1 cellular context compared by ENCODE assay signal in genomic region chr11:114607753-114608459, GRCh38.
TF ChIP-seq lines count a peak whose summit lies in the region.

No MANE protein-coding gene starts in this region.

TF ChIP-seq in GM12878, 131 proteins besides CTCF, POLR2A, EP300 and RAD21 (continued from another document):
- peak; percentile 31; the same call in 1 of the 2 replicates for TF ChIP-seq ZNF687 (IDR thresholded peaks at IDR 0.05)
- no peak for TF ChIP-seq RB1 (IDR thresholded peaks at IDR 0.05; ENCODE audit: borderline replicate concordance)
- TF ChIP-seq ZNF207 (IDR thresholded peaks at IDR 0.05; ENCODE audit: borderline replicate concordance) = no peak
- TF ChIP-seq DPF2 (IDR thresholded peaks at IDR 0.05) = no peak
- TF ChIP-seq RUNX3 (IDR thresholded peaks at IDR 0.05; ENCODE audit: low read length) = no peak; the same call in none of the 2 replicates
- TF ChIP-seq STAT3 (IDR thresholded peaks at IDR 0.05; ENCODE audit: low read depth, low read length) = no peak
- no peak for TF ChIP-seq FOS (IDR thresholded peaks at IDR 0.05; ENCODE audit: borderline replicate concordance, extremely low read depth, insufficient read length)
- TF ChIP-seq SMC3 (IDR thresholded peaks at IDR 0.05; ENCODE audit: borderline replicate concordance, low read length) = no peak
- peak; percentile 9; the same call in 1 of the 2 replicates for TF ChIP-seq SREBF1 (IDR thresholded peaks at IDR 0.05; ENCODE audit: low read length)
- no peak for TF ChIP-seq BCL11A (IDR thresholded peaks at IDR 0.05; ENCODE audit: low read depth, low read length)
- no peak for TF ChIP-seq ATF7 (IDR thresholded peaks at IDR 0.05; ENCODE audit: low read depth)
- TF ChIP-seq YBX1 (IDR thresholded peaks at IDR 0.05) = no peak
- no peak for TF ChIP-seq HCFC1 (IDR thresholded peaks at IDR 0.05; ENCODE audit: low read length)
- TF ChIP-seq NFYA (IDR thresholded peaks at IDR 0.05; ENCODE audit: borderline replicate concordance, low read depth, low read length) = no peak
- peak; percentile 25; the same call in 2 of the 3 replicates for TF ChIP-seq POU2F2 (IDR thresholded peaks at IDR 0.05; ENCODE audit: borderline replicate concordance, low read depth, low read length)
- TF ChIP-seq ZBTB11 (CRISPR knock-in tag; IDR thresholded peaks at IDR 0.05) = 0 out of 2 replicates have a peak, but pooled peaks have one; percentile 10
- no peak for TF ChIP-seq NR2F1 (conservative IDR thresholded peaks at IDR 0.05)
- TF ChIP-seq PRDM15 (CRISPR knock-in tag; IDR thresholded peaks at IDR 0.05) = peak; percentile 80
- no peak for TF ChIP-seq SPI1 (IDR thresholded peaks at IDR 0.05; ENCODE audit: borderline replicate concordance, insufficient read depth, low read depth, low read length)
- no peak for TF ChIP-seq IRF4 (IDR thresholded peaks at IDR 0.05; ENCODE audit: low read depth, low read length)
- no peak for TF ChIP-seq SREBF2 (IDR thresholded peaks at IDR 0.05; ENCODE audit: low read length)
- TF ChIP-seq CBFB (IDR thresholded peaks at IDR 0.05; ENCODE audit: low read depth) = 0 out of 2 replicates have a peak, but pooled peaks have one; percentile 4
- TF ChIP-seq EED (IDR thresholded peaks at IDR 0.05; ENCODE audit: low read depth) = no peak
- no peak for TF ChIP-seq REST (IDR thresholded peaks at IDR 0.05; ENCODE audit: low read depth, low read length)
- no peak for TF ChIP-seq ZNF274 (IDR thresholded peaks at IDR 0.05; ENCODE audit: insufficient read depth, insufficient read length)
- TF ChIP-seq ELK1 (IDR thresholded peaks at IDR 0.05; ENCODE audit: low read depth, low read length) = no peak
- no peak for TF ChIP-seq USF1 (IDR thresholded peaks at IDR 0.05; ENCODE audit: borderline replicate concordance, extremely low read length, insufficient read depth, low read depth, low read length)
- TF ChIP-seq LARP7 (IDR thresholded peaks at IDR 0.05) = no peak
- TF ChIP-seq BCLAF1 (IDR thresholded peaks at IDR 0.05) = no peak
- TF ChIP-seq ZNF217 (IDR thresholded peaks at IDR 0.05) = peak; percentile 79
- TF ChIP-seq TCF7 (IDR thresholded peaks at IDR 0.05; ENCODE audit: borderline replicate concordance) = no peak
- TF ChIP-seq CHD4 (IDR thresholded peaks at IDR 0.05) = no peak
- no peak; the same call in 1 of the 2 replicates for TF ChIP-seq PAX5 (IDR thresholded peaks at IDR 0.05; ENCODE audit: borderline replicate concordance, low read depth, low read length)
- no peak for TF ChIP-seq HDAC6 (IDR thresholded peaks at IDR 0.05; ENCODE audit: unreplicated experiment)
- no peak for TF ChIP-seq POLR2AphosphoS2 (IDR thresholded peaks at IDR 0.05; ENCODE audit: low read depth, low read length)
